ENCODE assay signal across 10 cellular contexts in genomic region chr11:77732143-77732542, GRCh38.
"Had no signal": no experiment of that assay in that cellular context is flagged by ENCODE, and none has a peak within 500 bp of the region (broad histone marks: within the 10 kb centered on the region; RNA-seq: fewer than 3 reads in every experiment).

No MANE protein-coding gene starts in this region.

- FAIRE-seq: K562 had no signal

- H3K4me1 ChIP-seq: HAP-1 had no signal

- DNase-seq: GM23248, GOT3, H7, HFFc6, IMR-90, KG1 had no signal

- H3K27ac Mint-ChIP-seq: HFFc6 had no signal

- H3K9ac ChIP-seq: GM23248 had no signal

- ATAC-seq: HCT116, K562 had no signal

- H3K36me3 ChIP-seq: HAP-1 had no signal

- H3K4me3 Mint-ChIP-seq: HFFc6 had no signal

- H3K27ac ChIP-seq: GM23248, HL-60 had no signal

- H2AFZ ChIP-seq: GM23248 had no signal

- H3K4me3 ChIP-seq: GM23248, HAP-1, K562 had no signal
